ENCODE assay signal across 2 cellular contexts in the genomic region with DNA sequence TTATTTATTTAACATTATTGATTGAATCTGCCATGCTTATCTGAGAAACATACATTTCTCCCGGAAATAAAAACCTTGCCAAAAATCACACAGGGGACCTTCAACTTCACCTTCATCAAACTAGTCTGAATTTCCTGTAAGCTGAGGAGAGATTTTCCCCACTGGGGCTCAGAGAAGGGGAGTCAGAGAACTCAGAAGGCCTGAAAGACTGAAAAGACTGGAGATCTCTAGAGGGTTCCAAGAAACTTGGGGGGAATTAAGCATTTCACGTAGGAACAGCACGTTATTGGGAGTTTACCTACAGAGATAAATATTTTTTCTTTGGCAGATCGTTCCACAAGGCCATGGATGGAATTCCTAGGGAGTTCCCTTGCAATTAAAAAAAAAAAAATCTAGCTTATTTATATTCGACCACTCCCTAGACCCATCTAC.
TF ChIP-seq lines count a peak whose summit lies in the region.

No MANE protein-coding gene starts in this region.

TF ChIP-seq in A549, 52 proteins besides CTCF, POLR2A, EP300 and RAD21 (continued from another document):
- TF ChIP-seq FOSL2 (IDR thresholded peaks at IDR 0.05) (no peak), FOSL2 (CRISPR knock-in tag; IDR thresholded peaks at IDR 0.05) (no peak), TP53 (CRISPR knock-in tag; IDR thresholded peaks at IDR 0.05) (no peak), FOSB (CRISPR knock-in tag; IDR thresholded peaks at IDR 0.05) (peak; percentile 52; the same call in 1 of the 2 replicates)
- TF ChIP-seq, protein P1, sequence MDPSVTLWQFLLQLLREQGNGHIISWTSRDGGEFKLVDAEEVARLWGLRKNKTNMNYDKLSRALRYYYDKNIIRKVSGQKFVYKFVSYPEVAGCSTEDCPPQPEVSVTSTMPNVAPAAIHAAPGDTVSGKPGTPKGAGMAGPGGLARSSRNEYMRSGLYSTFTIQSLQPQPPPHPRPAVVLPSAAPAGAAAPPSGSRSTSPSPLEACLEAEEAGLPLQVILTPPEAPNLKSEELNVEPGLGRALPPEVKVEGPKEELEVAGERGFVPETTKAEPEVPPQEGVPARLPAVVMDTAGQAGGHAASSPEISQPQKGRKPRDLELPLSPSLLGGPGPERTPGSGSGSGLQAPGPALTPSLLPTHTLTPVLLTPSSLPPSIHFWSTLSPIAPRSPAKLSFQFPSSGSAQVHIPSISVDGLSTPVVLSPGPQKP (IDR thresholded peaks at IDR 0.05; ENCODE audit: low read depth, low read length), result no peak
- TF ChIP-seq, protein P2, sequence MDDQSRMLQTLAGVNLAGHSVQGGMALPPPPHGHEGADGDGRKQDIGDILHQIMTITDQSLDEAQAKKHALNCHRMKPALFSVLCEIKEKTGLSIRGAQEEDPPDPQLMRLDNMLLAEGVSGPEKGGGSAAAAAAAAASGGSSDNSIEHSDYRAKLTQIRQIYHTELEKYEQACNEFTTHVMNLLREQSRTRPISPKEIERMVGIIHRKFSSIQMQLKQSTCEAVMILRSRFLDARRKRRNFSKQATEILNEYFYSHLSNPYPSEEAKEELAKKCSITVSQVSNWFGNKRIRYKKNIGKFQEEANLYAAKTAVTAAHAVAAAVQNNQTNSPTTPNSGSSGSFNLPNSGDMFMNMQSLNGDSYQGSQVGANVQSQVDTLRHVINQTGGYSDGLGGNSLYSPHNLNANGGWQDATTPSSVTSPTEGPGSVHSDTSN (IDR thresholded peaks at IDR 0.05), result no peak

TF ChIP-seq in HCT116, 20 proteins besides CTCF, POLR2A, EP300 and RAD21 (continued from another document):
- no peak for TF ChIP-seq JUND (IDR thresholded peaks at IDR 0.05)
- TF ChIP-seq ZFX (IDR thresholded peaks at IDR 0.05), result no peak
- TF ChIP-seq, protein P3, sequence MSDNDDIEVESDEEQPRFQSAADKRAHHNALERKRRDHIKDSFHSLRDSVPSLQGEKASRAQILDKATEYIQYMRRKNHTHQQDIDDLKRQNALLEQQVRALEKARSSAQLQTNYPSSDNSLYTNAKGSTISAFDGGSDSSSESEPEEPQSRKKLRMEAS (IDR thresholded peaks at IDR 0.05), result no peak
